Comparison of ENCODE assay signal across 18 cellular contexts in genomic region chr3:137948400-137949072, GRCh38.
"Had no signal": no experiment of that assay in that cellular context is flagged by ENCODE, and none has a peak within 500 bp of the region (broad histone marks: within the 10 kb centered on the region; RNA-seq: fewer than 3 reads in every experiment).

No MANE protein-coding gene starts in this region.

- H3K4me3 ChIP-seq: esophagus squamous epithelium, lung, skin epidermis, testis, transverse colon had no signal

- H3K27me3 ChIP-seq: testis, transverse colon had no signal

- H3K36me3 ChIP-seq: esophagus squamous epithelium, transverse colon had no signal

- DNase-seq: effector memory CD4-positive, alpha-beta T cell; esophagus squamous epithelium; foreskin fibroblast; kidney; left cardiac atrium; left ventricle myocardium superior; mesenchymal stem cell; naive B cell; nephron progenitor cell; posterior cingulate gyrus; stimulated activated CD4-positive, alpha-beta T cell treated with anti-CD3 and anti-CD28 coated beads, Interleukin-2, amount 100 ng/mL, for 24 hours; stimulated activated CD4-positive, alpha-beta T cell treated with anti-CD3 and anti-CD28 coated beads, Interleukin-4, amount 100 ng/mL, for 4 hours; stimulated activated naive B cell treated with anti-CD40 and anti-IgM and Interleukin-4, amounts not matched to agents 10 μg/mL and 1 μg/mL and 100 μg/mL, for 72 hours; stimulated activated naive CD8-positive, alpha-beta T cell treated with anti-CD3 and anti-CD28 coated beads, Interleukin-15, amount 100 ng/mL, for 72 hours; testis; transverse colon had no signal

- H3K9me3 ChIP-seq: esophagus squamous epithelium, testis, transverse colon had no signal

- H3K4me1 ChIP-seq: testis, transverse colon had no signal

- H3K27ac ChIP-seq: esophagus squamous epithelium, skin epidermis, testis, transverse colon had no signal
